22 cellular contexts compared by ENCODE assay signal in genomic region chr18:56021136-56021813, GRCh38.
DNase-seq lines count a peak whose midpoint lies in the region; ATAC-seq and TF ChIP-seq lines count a peak whose summit lies in the region.
"Had no signal": no experiment of that assay in that cellular context is flagged by ENCODE, and none has a peak within 500 bp of the region (broad histone marks: within the 10 kb centered on the region; RNA-seq: fewer than 3 reads in every experiment).

No MANE protein-coding gene starts in this region.

- H3K27me3 ChIP-seq in brain microvascular endothelial cell (replicated peaks) (no peaks in the 10 kb centered on the region), MG63 (no peaks in the 10 kb centered on the region)

- in situ Hi-C loops in brain microvascular endothelial cell (cut with HindIII; ENCODE audit: low pct_ligation_motif_present, low sequenced_read_pairs): no loop called here

- H3K27ac Mint-ChIP-seq in memory B cell: peak overlapping the region; percentile 0
- H3K27ac Mint-ChIP-seq: GM23338, H9, HFFc6, IgD-negative memory B cell had no signal

- no peak for ATAC-seq in memory B cell (ENCODE audit: low read depth)
- no peak for ATAC-seq in GM18868 (IDR thresholded peaks at IDR 0.05; ENCODE audit: unreplicated experiment)
- ATAC-seq: GM23338, Panc1 had no signal

- no peak overlapping the region for H3K4me3 Mint-ChIP-seq in memory B cell
- H3K4me3 Mint-ChIP-seq: GM23338, H9, HFFc6, IgD-negative memory B cell had no signal

- peaks cover 2% of the 10 kb centered on the region for H3K9me3 Mint-ChIP-seq in memory B cell
- H3K9me3 Mint-ChIP-seq: GM23338, H9, HFFc6, IgD-negative memory B cell had no signal

- H3K4me1 Mint-ChIP-seq in memory B cell: peaks cover 8% of the 10 kb centered on the region
- H3K4me1 Mint-ChIP-seq: GM23338, H9 had no signal

- no peaks in the 10 kb centered on the region for H3K27me3 Mint-ChIP-seq in memory B cell
- H3K27me3 Mint-ChIP-seq: IgD-negative memory B cell had no signal

- H3K9me3 ChIP-seq in MG63: no peaks in the 10 kb centered on the region

- H3K36me3 ChIP-seq in brain microvascular endothelial cell (replicated peaks): no peaks in the 10 kb centered on the region
- H3K36me3 ChIP-seq in MG63: no peaks in the 10 kb centered on the region

- TF ChIP-seq CTCF in brain microvascular endothelial cell (IDR thresholded peaks at IDR 0.05; ENCODE audit: low read depth, low read length, missing control alignments) (no peak), epithelial cell of esophagus (IDR thresholded peaks at IDR 0.05; ENCODE audit: insufficient read depth, low read depth, low read length, missing control alignments) (no peak)

- H3K4me3 ChIP-seq in brain microvascular endothelial cell (ENCODE audit: low read depth, low read length) (no peak overlapping the region), epithelial cell of esophagus (ENCODE audit: low read length) (no peak overlapping the region), MG63 (no peak overlapping the region)
- H3K4me3 ChIP-seq: GM23338 had no signal

- H3K36me3 Mint-ChIP-seq in memory B cell: no peaks in the 10 kb centered on the region
- H3K36me3 Mint-ChIP-seq: IgD-negative memory B cell had no signal

- H3K27ac ChIP-seq in brain microvascular endothelial cell: no peak overlapping the region
- H3K27ac ChIP-seq: KMS-11, RWPE1 had no signal

- peak; percentile 33 for DNase-seq in ELR (ENCODE audit: low read depth)
- peak; percentile 10 for DNase-seq in brain microvascular endothelial cell
- peak; percentile 6 for DNase-seq in epithelial cell of esophagus (ENCODE audit: low read depth)
- DNase-seq in memory B cell (ENCODE audit: low spot score in 2 of 2): no peak
- no peak for DNase-seq in MG63
- DNase-seq in DMS153 (lab: John Stamatoyannopoulos, UW): no peak
- DNase-seq: GDM1, H9, HFFc6, NCI-H1048, NCI-H1417, NCI-H1694, NCI-H2081, NCI-H2227 treated with DMSO at 0.1 percent for 48 hours, NCI-H69, SHP77 had no signal

Comparison
In these comparisons a context has a peak if more than half of its experiments do, and no peak if none do; other contexts are left out.
1. DNase-seq: peak in ELR (single experiment), brain microvascular endothelial cell (single experiment) and epithelial cell of esophagus (single experiment); none in memory B cell (0 of 2), MG63 (single experiment) and DMS153 (single experiment).